In the genomic region with DNA sequence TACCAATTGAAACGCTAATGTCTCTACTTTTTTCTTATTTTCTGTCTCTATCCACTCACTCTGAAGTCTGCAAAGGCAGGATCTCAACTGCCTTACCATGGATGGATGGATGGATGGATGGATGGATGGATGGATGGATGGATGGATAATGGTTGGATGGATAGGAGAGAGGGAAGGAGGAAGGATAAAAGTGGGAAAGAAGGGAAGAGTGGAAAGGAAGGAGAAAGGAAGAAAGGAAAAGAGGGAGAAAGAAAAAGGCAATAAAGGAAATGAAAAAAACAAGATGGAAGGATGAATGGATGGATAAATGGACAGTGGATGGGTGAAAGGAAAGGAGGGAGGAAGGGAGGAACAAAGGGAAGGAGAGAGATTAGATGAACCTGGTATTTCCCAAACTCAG, we compare ENCODE assay signal across 22 cellular contexts.
DNase-seq lines count a peak whose midpoint lies in the region; ATAC-seq, FAIRE-seq and TF ChIP-seq lines count a peak whose summit lies in the region.
"Had no signal": no experiment of that assay in that cellular context is flagged by ENCODE, and none has a peak within 500 bp of the region (broad histone marks: within the 10 kb centered on the region; RNA-seq: fewer than 3 reads in every experiment).

No MANE protein-coding gene starts in this region.

- no peaks in the 10 kb centered on the region for H3K79me2 ChIP-seq in astrocyte (ENCODE audit: insufficient read depth, low read length)
- no peaks in the 10 kb centered on the region for H3K79me2 ChIP-seq in neural progenitor cell (ENCODE audit: low read depth)

- FAIRE-seq in astrocyte (lab: Jason Lieb, UNC): no peak
- FAIRE-seq: A549, D721Med, G401.6, GM12891 had no signal

- H3K36me3 ChIP-seq in HEK293 (ENCODE audit: control insufficient read depth in 2 of 2, insufficient read depth in 1 of 2, low read length in 2 of 2) (no peaks in the 10 kb centered on the region), astrocyte (ENCODE audit: insufficient read depth, low read length) (no peaks in the 10 kb centered on the region), neural progenitor cell (no peaks in the 10 kb centered on the region), H7 (replicated peaks; ENCODE audit: control insufficient read depth, insufficient read depth, low read length) (no peaks in the 10 kb centered on the region)
- H3K36me3 ChIP-seq: BLaER1 treated with 17β-estradiol and CSF1 and Interleukin-3, amounts not matched to agents 10 nM and 100 nM had no signal

- H3K9me3 ChIP-seq in HEK293 (ENCODE audit: control insufficient read depth, insufficient read depth, low read depth, low read length) (no peaks in the 10 kb centered on the region), astrocyte (ENCODE audit: insufficient read depth, low read depth, low read length) (no peaks in the 10 kb centered on the region), neural progenitor cell (ENCODE audit: low read depth) (no peaks in the 10 kb centered on the region)
- H3K9me3 ChIP-seq: A549; BLaER1 treated with 17β-estradiol and CSF1 and Interleukin-3, amounts not matched to agents 10 nM and 100 nM; Caco-2 had no signal

- H3K4me3 ChIP-seq in HEK293 (ENCODE audit: low read depth, low read length) (no peak overlapping the region), astrocyte (ENCODE audit: insufficient read depth, low read depth, low read length) (no peak overlapping the region), neural progenitor cell (no peak overlapping the region), H7 (ENCODE audit: insufficient read depth, low read depth, low read length) (no peak overlapping the region)
- H3K4me3 ChIP-seq: A549; BLaER1 treated with 17β-estradiol and CSF1 and Interleukin-3, amounts not matched to agents 10 nM and 100 nM had no signal

- H3K9ac ChIP-seq in astrocyte (ENCODE audit: low read length) (no peak overlapping the region), neural progenitor cell (no peak overlapping the region)
- H3K9ac ChIP-seq: BLaER1 treated with 17β-estradiol and CSF1 and Interleukin-3, amounts not matched to agents 10 nM and 100 nM had no signal

- peaks cover 18% of the 10 kb centered on the region for H3K4me1 Mint-ChIP-seq in astrocyte (ENCODE audit: low read depth, unreplicated experiment)
- H3K4me1 Mint-ChIP-seq in nephron: peaks cover 63% of the 10 kb centered on the region
- peaks cover 82% of the 10 kb centered on the region for H3K4me1 Mint-ChIP-seq in neural progenitor cell
- H3K4me1 Mint-ChIP-seq: B cell had no signal

- CTCF ChIA-PET in HEK293 (lab: Yijun Ruan, JAX): no interaction called here

- no peak overlapping the region for H2AFZ ChIP-seq in astrocyte (ENCODE audit: low read depth, low read length)
- no peak overlapping the region for H2AFZ ChIP-seq in neural progenitor cell (replicated peaks)

- H3K4me1 ChIP-seq in HEK293 (ENCODE audit: control insufficient read depth, insufficient read depth, low read length): no peaks in the 10 kb centered on the region; the same call in 1 of the 2 replicates
- H3K4me1 ChIP-seq in astrocyte (ENCODE audit: insufficient read depth, low read length): peaks cover 34% of the 10 kb centered on the region
- peaks cover 43% of the 10 kb centered on the region for H3K4me1 ChIP-seq in neural progenitor cell
- H3K4me1 ChIP-seq: Caco-2 had no signal

- POLR2A ChIA-PET in HEK293 (lab: Yijun Ruan, JAX): no interaction called here

- DNase-seq in astrocyte (ENCODE audit: low read depth): no peak
- DNase-seq in neural progenitor cell (ENCODE audit: low spot score): no peak
- DNase-seq in NCI-H146 (lab: John Stamatoyannopoulos, UW): no peak
- DNase-seq in H7: no peak
- DNase-seq: AML-193; Caco-2; Calu3; CD4-positive, alpha-beta T cell; CD8-positive, alpha-beta T cell; DMS79 treated with DMSO at 0.1 percent for 48 hours; GF-D8 had no signal

- no peaks in the 10 kb centered on the region for H3K27me3 ChIP-seq in astrocyte (ENCODE audit: insufficient read depth, low read length)
- H3K27me3 ChIP-seq in neural progenitor cell: peaks cover 9% of the 10 kb centered on the region
- H3K27me3 ChIP-seq in H7 (ENCODE audit: control insufficient read depth, insufficient read depth, low read length): peaks cover 2% of the 10 kb centered on the region
- H3K27me3 ChIP-seq: BLaER1 treated with 17β-estradiol and CSF1 and Interleukin-3, amounts not matched to agents 10 nM and 100 nM had no signal

- no peak overlapping the region for H3K27ac Mint-ChIP-seq in astrocyte (ENCODE audit: unreplicated experiment)
- peak overlapping the region in 2 of 3 experiments; percentile 13 to 30 for H3K27ac Mint-ChIP-seq in nephron
- peak overlapping the region; percentile 1 for H3K27ac Mint-ChIP-seq in neural progenitor cell
- H3K27ac Mint-ChIP-seq: B cell; CD4-positive, alpha-beta T cell; CD8-positive, alpha-beta T cell had no signal

- H3K27me3 Mint-ChIP-seq in astrocyte (ENCODE audit: low read depth, unreplicated experiment) (no peaks in the 10 kb centered on the region), nephron (ENCODE audit: low read depth) (peaks cover 42% of the 10 kb centered on the region), neural progenitor cell (ENCODE audit: insufficient read depth, low read depth) (peaks cover 15% of the 10 kb centered on the region)

- no peak for TF ChIP-seq CTCF in HEK293 (tag by site-specific recombination; IDR thresholded peaks at IDR 0.05)
- no peak for TF ChIP-seq CTCF in astrocyte (IDR thresholded peaks at IDR 0.05; ENCODE audit: insufficient read depth, low read depth, low read length)
- no peak for TF ChIP-seq CTCF in nephron (IDR thresholded peaks at IDR 0.05; ENCODE audit: unreplicated experiment in 3 of 3)
- TF ChIP-seq CTCF in neural progenitor cell (IDR thresholded peaks at IDR 0.05): no peak

- no peaks in the 10 kb centered on the region for H3F3A ChIP-seq in neural progenitor cell (ENCODE audit: low read depth)

- ATAC-seq in HG03342 (IDR thresholded peaks at IDR 0.05; ENCODE audit: unreplicated experiment): no peak
- ATAC-seq: A549; CD8-positive, alpha-beta T cell had no signal

- no peak overlapping the region for H3K4me2 ChIP-seq in astrocyte (ENCODE audit: low read length)
- no peak overlapping the region for H3K4me2 ChIP-seq in neural progenitor cell
- H3K4me2 ChIP-seq: A549; BLaER1 treated with 17β-estradiol and CSF1 and Interleukin-3, amounts not matched to agents 10 nM and 100 nM had no signal

- H3K4me3 Mint-ChIP-seq in astrocyte (ENCODE audit: unreplicated experiment): peak overlapping the region; percentile 12
- no peak overlapping the region for H3K4me3 Mint-ChIP-seq in nephron
- H3K4me3 Mint-ChIP-seq in neural progenitor cell: no peak overlapping the region
- H3K4me3 Mint-ChIP-seq: B cell; CD4-positive, alpha-beta T cell; CD8-positive, alpha-beta T cell had no signal

- H4K20me1 ChIP-seq in astrocyte (ENCODE audit: insufficient read depth, low read length) (no peaks in the 10 kb centered on the region), neural progenitor cell (ENCODE audit: low read depth) (no peaks in the 10 kb centered on the region)
- H4K20me1 ChIP-seq: BLaER1 treated with 17β-estradiol and CSF1 and Interleukin-3, amounts not matched to agents 10 nM and 100 nM had no signal

- H3K27ac ChIP-seq in HEK293 (ENCODE audit: extremely low read depth, low read depth, low read length): no peak overlapping the region
- no peak overlapping the region for H3K27ac ChIP-seq in astrocyte (ENCODE audit: low read depth, low read length)
- H3K27ac ChIP-seq in neural progenitor cell: no peak overlapping the region
- H3K27ac ChIP-seq: 22Rv1; A549; BLaER1 treated with 17β-estradiol and CSF1 and Interleukin-3, amounts not matched to agents 10 nM and 100 nM; C4-2B had no signal

- no peaks in the 10 kb centered on the region for H3K36me3 Mint-ChIP-seq in astrocyte (ENCODE audit: low read depth, unreplicated experiment)
- no peaks in the 10 kb centered on the region for H3K36me3 Mint-ChIP-seq in nephron (ENCODE audit: low read depth)
- H3K36me3 Mint-ChIP-seq in neural progenitor cell: no peaks in the 10 kb centered on the region
- H3K36me3 Mint-ChIP-seq: CD8-positive, alpha-beta T cell had no signal

- H3K9me3 Mint-ChIP-seq in astrocyte (ENCODE audit: unreplicated experiment): no peaks in the 10 kb centered on the region
- H3K9me3 Mint-ChIP-seq in nephron: no peaks in the 10 kb centered on the region
- no peaks in the 10 kb centered on the region for H3K9me3 Mint-ChIP-seq in neural progenitor cell
- H3K9me3 Mint-ChIP-seq: CD4-positive, alpha-beta T cell; CD8-positive, alpha-beta T cell had no signal

TF ChIP-seq in HEK293, 187 proteins besides CTCF, POLR2A, EP300 and RAD21:
- TF ChIP-seq, protein P1, sequence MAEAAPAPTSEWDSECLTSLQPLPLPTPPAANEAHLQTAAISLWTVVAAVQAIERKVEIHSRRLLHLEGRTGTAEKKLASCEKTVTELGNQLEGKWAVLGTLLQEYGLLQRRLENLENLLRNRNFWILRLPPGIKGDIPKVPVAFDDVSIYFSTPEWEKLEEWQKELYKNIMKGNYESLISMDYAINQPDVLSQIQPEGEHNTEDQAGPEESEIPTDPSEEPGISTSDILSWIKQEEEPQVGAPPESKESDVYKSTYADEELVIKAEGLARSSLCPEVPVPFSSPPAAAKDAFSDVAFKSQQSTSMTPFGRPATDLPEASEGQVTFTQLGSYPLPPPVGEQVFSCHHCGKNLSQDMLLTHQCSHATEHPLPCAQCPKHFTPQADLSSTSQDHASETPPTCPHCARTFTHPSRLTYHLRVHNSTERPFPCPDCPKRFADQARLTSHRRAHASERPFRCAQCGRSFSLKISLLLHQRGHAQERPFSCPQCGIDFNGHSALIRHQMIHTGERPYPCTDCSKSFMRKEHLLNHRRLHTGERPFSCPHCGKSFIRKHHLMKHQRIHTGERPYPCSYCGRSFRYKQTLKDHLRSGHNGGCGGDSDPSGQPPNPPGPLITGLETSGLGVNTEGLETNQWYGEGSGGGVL (tag by site-specific recombination; IDR thresholded peaks at IDR 0.05): no peak
- TF ChIP-seq PRDM1 (tag by site-specific recombination; IDR thresholded peaks at IDR 0.05): peak; percentile 96
- TF ChIP-seq ZNF791 (tag by site-specific recombination; IDR thresholded peaks at IDR 0.05): 0 out of 2 replicates have a peak, but pooled peaks have one; percentile 28
- TF ChIP-seq ZBTB17 (tag by site-specific recombination; IDR thresholded peaks at IDR 0.05): peak; percentile 84
- TF ChIP-seq ZNF654 (tag by site-specific recombination; IDR thresholded peaks at IDR 0.05; ENCODE audit: low read depth): no peak
- TF ChIP-seq ZNF366 (tag by site-specific recombination; conservative IDR thresholded peaks at IDR 0.05): peak; percentile 95
